In genomic region chr17:74387365-74388218, GRCh38 we compare ENCODE assay signal across 2 cellular contexts.
TF ChIP-seq lines count a peak whose summit lies in the region.

No MANE protein-coding gene starts in this region.

TF ChIP-seq in HCT116, 20 proteins besides CTCF, POLR2A, EP300 and RAD21:
- TF ChIP-seq POLR2AphosphoS5 (IDR thresholded peaks at IDR 0.05; ENCODE audit: low read depth, low read length) (no peak), CBX3 (IDR thresholded peaks at IDR 0.05; ENCODE audit: low read depth) (no peak), ZNF274 (IDR thresholded peaks at IDR 0.05; ENCODE audit: low read depth, low read length) (no peak), MAX (IDR thresholded peaks at IDR 0.05) (no peak), EZH2phosphoT487 (IDR thresholded peaks at IDR 0.05; ENCODE audit: borderline replicate concordance) (no peak), ZFX (IDR thresholded peaks at IDR 0.05) (no peak), YY1 (IDR thresholded peaks at IDR 0.05; ENCODE audit: extremely low read depth, insufficient replicate concordance, low read depth, low read length) (no peak), JUND (IDR thresholded peaks at IDR 0.05) (no peak), EGR1 (IDR thresholded peaks at IDR 0.05; ENCODE audit: low read depth) (no peak), CEBPB (IDR thresholded peaks at IDR 0.05; ENCODE audit: low read depth) (no peak), REST (IDR thresholded peaks at IDR 0.05; ENCODE audit: low read depth) (no peak), SIN3A (IDR thresholded peaks at IDR 0.05; ENCODE audit: low read depth) (no peak), ZBTB33 (IDR thresholded peaks at IDR 0.05; ENCODE audit: extremely low read depth, insufficient replicate concordance, low read length) (no peak), FOSL1 (IDR thresholded peaks at IDR 0.05; ENCODE audit: low read depth) (no peak), SRF (IDR thresholded peaks at IDR 0.05; ENCODE audit: low read depth) (no peak), TCF7L2 (IDR thresholded peaks at IDR 0.05; ENCODE audit: borderline replicate concordance, extremely low read depth, insufficient read depth, insufficient read length) (no peak), EZH2 (IDR thresholded peaks at IDR 0.05) (no peak)

TF ChIP-seq in HepG2, 621 proteins besides CTCF, POLR2A, EP300 and RAD21:
- TF ChIP-seq RNF2 (conservative IDR thresholded peaks at IDR 0.05; ENCODE audit: low read depth) = no peak
